In genomic region chr5:90929013-90929839, GRCh38 we compare ENCODE assay signal across 8 cellular contexts.
A peak's percentile ranks its signal among the peaks of the same experiment; 100 is the strongest.
DNase-seq lines count a peak whose midpoint lies in the region; TF ChIP-seq lines count a peak whose summit lies in the region.
"Not testable (repeated sequence)": the region's sequence is repeated elsewhere in the genome, so short reads cannot be mapped to it uniquely, and the experiment has no call there.

No MANE protein-coding gene starts in this region.

- H3K4me1 Mint-ChIP-seq in endothelial cell (ENCODE audit: unreplicated experiment) = peaks cover 11% of the 10 kb centered on the region
- H3K4me1 Mint-ChIP-seq in nephron progenitor cell = peaks cover 43% of the 10 kb centered on the region

- H3K4me3 ChIP-seq in iPS-15b (ENCODE audit: low read depth, low read length) = peak overlapping the region; percentile 38
- H3K4me3 ChIP-seq in smooth muscle cell = peak overlapping the region; percentile 40

- H3K4me1 ChIP-seq in ES-I3 (ENCODE audit: insufficient read depth, low read length); iPS-15b (ENCODE audit: control insufficient read depth, insufficient read depth, low read length): not testable (repeated sequence)
- peaks cover 36% of the 10 kb centered on the region for H3K4me1 ChIP-seq in smooth muscle cell (ENCODE audit: low read depth)

- H3K27me3 Mint-ChIP-seq in endothelial cell (ENCODE audit: unreplicated experiment); nephron progenitor cell (ENCODE audit: low read depth, poor library complexity): not testable (repeated sequence)

- H3K4me2 ChIP-seq in smooth muscle cell = peak overlapping the region; percentile 78

- not testable (repeated sequence) for H3K27me3 ChIP-seq in iPS-15b (ENCODE audit: control insufficient read depth, insufficient read depth, low read length); smooth muscle cell (ENCODE audit: low read depth)

- DNase-seq in NCI-H1436 (lab: John Stamatoyannopoulos, UW) = peak; percentile 60
- DNase-seq in NCI-H510A treated with DMSO at 0.1 percent for 48 hours (lab: John Stamatoyannopoulos, UW) = peak; percentile 22
- DNase-seq in endothelial cell (ENCODE audit: low spot score); nephron progenitor cell; smooth muscle cell (lab: John Stamatoyannopoulos, UW; ENCODE audit: unreplicated experiment): not testable (repeated sequence)

- peak overlapping the region; percentile 54 for H3K9ac ChIP-seq in ES-I3 (ENCODE audit: low read depth, low read length)
- H3K9ac ChIP-seq in iPS-15b (ENCODE audit: low read depth, low read length); smooth muscle cell (ENCODE audit: low read depth): not testable (repeated sequence)

- not testable (repeated sequence) for H3K79me2 ChIP-seq in smooth muscle cell (ENCODE audit: low read depth)

- TF ChIP-seq CTCF in VCaP (conservative IDR thresholded peaks at IDR 0.05); endothelial cell (IDR thresholded peaks at IDR 0.05; ENCODE audit: unreplicated experiment); nephron progenitor cell (IDR thresholded peaks at IDR 0.05); smooth muscle cell (IDR thresholded peaks at IDR 0.05; ENCODE audit: borderline replicate concordance, insufficient read depth, poor library complexity, severe bottlenecking): not testable (repeated sequence)

- H3F3A ChIP-seq in smooth muscle cell (ENCODE audit: low read depth) = not testable (repeated sequence)

- H3K4me3 Mint-ChIP-seq in endothelial cell (ENCODE audit: unreplicated experiment) = peak overlapping the region; percentile 94
- H3K4me3 Mint-ChIP-seq in nephron progenitor cell = peak overlapping the region; percentile 96

- not testable (repeated sequence) for H3K36me3 ChIP-seq in ES-I3 (ENCODE audit: insufficient read depth, low read length); iPS-15b (ENCODE audit: control insufficient read depth, insufficient read depth, low read length); smooth muscle cell (ENCODE audit: low read depth)

- 15% methylated on average over 22 of the region's 29 CpGs for WGBS in smooth muscle cell (ENCODE audit: low lambda C conversion rate)

- H3K9me3 Mint-ChIP-seq in endothelial cell (ENCODE audit: unreplicated experiment) = not testable (repeated sequence)
- peaks cover 34% of the 10 kb centered on the region for H3K9me3 Mint-ChIP-seq in nephron progenitor cell

- H3K27ac Mint-ChIP-seq in endothelial cell (ENCODE audit: unreplicated experiment) = peak overlapping the region; percentile 95
- H3K27ac Mint-ChIP-seq in nephron progenitor cell = peak overlapping the region; percentile 99

- H4K20me1 ChIP-seq in smooth muscle cell (ENCODE audit: low read depth) = not testable (repeated sequence)

- H2AFZ ChIP-seq in smooth muscle cell (ENCODE audit: low read depth) = peak overlapping the region; percentile 24

- not testable (repeated sequence) for H3K9me3 ChIP-seq in ES-I3 (ENCODE audit: control insufficient read depth, insufficient read depth, low read length); iPS-15b (ENCODE audit: control insufficient read depth, insufficient read depth, low read length); smooth muscle cell (replicated peaks; ENCODE audit: low read depth)

- H3K36me3 Mint-ChIP-seq in endothelial cell (ENCODE audit: low read depth, unreplicated experiment) = not testable (repeated sequence)
- peaks cover 31% of the 10 kb centered on the region for H3K36me3 Mint-ChIP-seq in nephron progenitor cell (ENCODE audit: low read depth)

- H3K27ac ChIP-seq in VCaP (peak overlapping the region; percentile 55), smooth muscle cell (ENCODE audit: low read depth) (peak overlapping the region; percentile 79)
